Comparison of ENCODE assay signal across 15 cellular contexts in the genomic region with DNA sequence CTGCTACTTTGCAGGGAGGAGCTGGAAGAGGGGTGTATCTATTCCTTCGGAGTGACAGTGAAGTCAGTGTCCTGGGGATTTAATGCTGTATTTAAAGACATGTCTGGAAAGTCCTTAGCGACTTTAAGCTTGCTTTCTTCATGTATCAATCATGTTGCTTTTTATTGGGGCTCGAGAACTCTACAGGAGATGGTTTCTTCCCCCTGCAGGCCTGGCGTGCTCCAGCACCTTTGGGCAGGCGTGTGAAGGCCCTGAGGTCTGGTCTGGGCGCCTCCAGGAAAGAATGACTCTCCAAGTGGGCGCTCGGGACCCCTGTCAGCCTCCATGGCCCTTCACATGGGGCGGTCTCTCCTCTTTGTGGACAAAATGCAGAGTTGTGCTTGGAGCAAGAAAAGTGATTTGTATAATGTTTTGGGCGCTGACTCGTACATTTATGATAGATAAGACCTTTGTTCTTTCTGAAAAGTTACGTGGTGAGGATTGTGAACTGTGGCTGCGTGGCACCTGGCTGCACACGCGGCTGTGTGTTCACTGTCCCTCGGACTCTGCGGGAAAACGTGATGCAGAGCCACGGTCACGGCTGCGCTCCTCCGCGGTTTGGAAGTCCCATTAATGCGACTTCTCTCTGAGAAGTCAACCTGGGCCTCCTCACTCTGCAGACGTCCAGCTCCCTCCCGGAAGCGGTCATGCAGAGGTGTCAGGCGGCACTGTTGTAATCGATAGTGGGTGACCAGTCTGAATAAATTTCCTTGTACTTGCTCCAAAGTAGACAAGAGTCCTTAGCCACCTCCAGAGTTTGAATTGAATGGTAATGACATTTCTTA.
DNase-seq lines count a peak whose midpoint lies in the region; ATAC-seq, FAIRE-seq and TF ChIP-seq lines count a peak whose summit lies in the region.
"Had no signal": no experiment of that assay in that cellular context is flagged by ENCODE, and none has a peak within 500 bp of the region (broad histone marks: within the 10 kb centered on the region; RNA-seq: fewer than 3 reads in every experiment).

No MANE protein-coding gene starts in this region.

- no peak overlapping the region for H3K4me2 ChIP-seq in HepG2 (ENCODE audit: low read depth, low read length)

- no peak overlapping the region for H3K27ac ChIP-seq in right lobe of liver
- no peak overlapping the region for H3K27ac ChIP-seq in HepG2 (ENCODE audit: extremely low read length, insufficient read depth, low read length)
- H3K27ac ChIP-seq in esophagus squamous epithelium, result peak overlapping the region in 3 of 4 donors; percentile 70 to 90 (median 88)
- H3K27ac ChIP-seq: adrenal gland, cardiac muscle cell, uterus had no signal

- TF ChIP-seq CTCF in right lobe of liver (IDR thresholded peaks at IDR 0.05) (no peak), HepG2 (CRISPR knock-in tag; IDR thresholded peaks at IDR 0.05) (no peak), esophagus squamous epithelium (IDR thresholded peaks at IDR 0.05) (no peak), nephron progenitor cell (IDR thresholded peaks at IDR 0.05) (no peak)

- 73% methylated on average over 19 of the region's 29 CpGs for WGBS in right lobe of liver (ENCODE audit: insufficient coverage, low coverage, low lambda C conversion rate, missing lambda C conversion rate)
- 93% methylated on average over 28 of the region's 29 CpGs for WGBS in HepG2 (ENCODE audit: low lambda C conversion rate)
- WGBS in esophagus squamous epithelium, 2 donors, result 83 to 92% methylated on average over 19 to 28 of the region's 29 CpGs

- H3K4me3 ChIP-seq in right lobe of liver, result no peak overlapping the region
- H3K4me3 ChIP-seq in HepG2 (replicated peaks in 1 of 3; ENCODE audit: insufficient read depth in 1 of 3, low read depth in 2 of 3, low read length in 3 of 3), result no peak overlapping the region
- no peak overlapping the region for H3K4me3 ChIP-seq in esophagus squamous epithelium
- H3K4me3 ChIP-seq: adrenal gland, cardiac muscle cell, uterus had no signal

- TF ChIP-seq POLR2A in right lobe of liver (IDR thresholded peaks at IDR 0.05) (no peak), HepG2 (IDR thresholded peaks at IDR 0.05; ENCODE audit: insufficient read depth in 1 of 2, low read depth in 2 of 2, low read length in 2 of 2) (no peak), esophagus squamous epithelium (IDR thresholded peaks at IDR 0.05) (no peak)

- CTCF ChIA-PET in HepG2 (lab: Yijun Ruan, JAX; ENCODE audit: low intra/inter-chr PET ratio, low total read pairs), result no interaction called here

- H3K4me1 ChIP-seq in right lobe of liver (no peaks in the 10 kb centered on the region), HepG2 (ENCODE audit: insufficient read depth, low read length) (peaks cover 18% of the 10 kb centered on the region), esophagus squamous epithelium (peaks cover 14 to 88% (median 24%) of the 10 kb centered on the region in 3 donors)
- H3K4me1 ChIP-seq: adrenal gland, uterus had no signal

- ATAC-seq in right lobe of liver (no peak), HepG2 (no peak)

- BruUV-seq in HepG2 (replicated peaks; lab: Mats Ljungman, UMichigan), result no TSS peak

- intact Hi-C loops in right lobe of liver (cut with DNase I) (no loop called here), HepG2 (cut with micrococcal nuclease; ENCODE audit: unreplicated experiment) (no loop called here), esophagus squamous epithelium (cut with DNase I) (no loop called here)

- H3K9me3 Mint-ChIP-seq in nephron progenitor cell, result no peaks in the 10 kb centered on the region
- no peaks in the 10 kb centered on the region for H3K9me3 Mint-ChIP-seq in T-helper 2 cell treated with Interferon-gamma antibody and Interleukin-4, amounts not matched to agents 5 μg/mL and 100 μg/mL, for 36 hours

- H3K9me3 ChIP-seq in right lobe of liver (no peaks in the 10 kb centered on the region), HepG2 (ENCODE audit: low read length) (no peaks in the 10 kb centered on the region), esophagus squamous epithelium (no peaks in the 10 kb centered on the region)
- H3K9me3 ChIP-seq: adrenal gland, uterus had no signal

- no peak overlapping the region for H3K9ac ChIP-seq in HepG2 (ENCODE audit: insufficient read depth, low read depth, low read length)

- H4K20me1 ChIP-seq in HepG2 (ENCODE audit: insufficient read depth, low read length), result no peaks in the 10 kb centered on the region

- H2AFZ ChIP-seq in HepG2 (ENCODE audit: low read length), result no peak overlapping the region

- no peaks in the 10 kb centered on the region for H3K27me3 Mint-ChIP-seq in nephron progenitor cell (ENCODE audit: low read depth, poor library complexity)
- no peaks in the 10 kb centered on the region for H3K27me3 Mint-ChIP-seq in T-helper 2 cell treated with Interferon-gamma antibody and Interleukin-4, amounts not matched to agents 5 μg/mL and 100 μg/mL, for 36 hours (ENCODE audit: low read depth)

- POLR2A ChIA-PET in HepG2 (lab: Yijun Ruan, JAX), result no interaction called here

- peaks cover 58% of the 10 kb centered on the region for H3K4me1 Mint-ChIP-seq in nephron progenitor cell
- H3K4me1 Mint-ChIP-seq in T-helper 2 cell treated with Interferon-gamma antibody and Interleukin-4, amounts not matched to agents 5 μg/mL and 100 μg/mL, for 36 hours (ENCODE audit: low read depth), result peaks cover 20% of the 10 kb centered on the region

- no peaks in the 10 kb centered on the region for H3K27me3 ChIP-seq in right lobe of liver
- no peaks in the 10 kb centered on the region for H3K27me3 ChIP-seq in HepG2 (ENCODE audit: control insufficient read depth in 1 of 2, insufficient read depth in 2 of 2, low read length in 2 of 2)
- no peaks in the 10 kb centered on the region for H3K27me3 ChIP-seq in esophagus squamous epithelium
- H3K27me3 ChIP-seq: adrenal gland, cardiac muscle cell, uterus had no signal

- DNase-seq in right lobe of liver (peak in 2 of 3 donors; percentile 14 to 22), HepG2 (ENCODE audit: low spot score) (no peak), esophagus squamous epithelium (lab: John Stamatoyannopoulos, UW) (no peak), nephron progenitor cell (no peak), NCI-H82 (lab: John Stamatoyannopoulos, UW) (no peak), NCI-H524 (lab: John Stamatoyannopoulos, UW) (no peak), COR-L47 (lab: John Stamatoyannopoulos, UW) (no peak)
- no peak for DNase-seq in T-helper 2 cell treated with Interferon-gamma antibody and Interleukin-4, amounts not matched to agents 5 μg/mL and 100 μg/mL, for 36 hours (ENCODE audit: low spot score)
- DNase-seq: effector CD4-positive, alpha-beta T cell; islet precursor cell; NCI-H1694 treated with DMSO at 0.1 percent for 48 hours; nucleus accumbens; uterus had no signal

- no peak overlapping the region for H3K4me3 Mint-ChIP-seq in nephron progenitor cell
- no peak overlapping the region for H3K4me3 Mint-ChIP-seq in T-helper 2 cell treated with Interferon-gamma antibody and Interleukin-4, amounts not matched to agents 5 μg/mL and 100 μg/mL, for 36 hours

- no peak for FAIRE-seq in HepG2 (lab: Jason Lieb, UNC)

- no peaks in the 10 kb centered on the region for H3K79me2 ChIP-seq in HepG2 (ENCODE audit: insufficient read depth, low read length)

- no peak for TF ChIP-seq EP300 in HepG2 (IDR thresholded peaks at IDR 0.05; ENCODE audit: low read depth in 2 of 2, low read length in 2 of 2)
- TF ChIP-seq EP300 in HepG2 (CRISPR knock-in tag; IDR thresholded peaks at IDR 0.05; ENCODE audit: borderline replicate concordance), result no peak

- peaks cover 3% of the 10 kb centered on the region for H3K36me3 Mint-ChIP-seq in nephron progenitor cell (ENCODE audit: low read depth)
- no peaks in the 10 kb centered on the region for H3K36me3 Mint-ChIP-seq in T-helper 2 cell treated with Interferon-gamma antibody and Interleukin-4, amounts not matched to agents 5 μg/mL and 100 μg/mL, for 36 hours (ENCODE audit: low read depth)

- peak overlapping the region; percentile 75 for H3K27ac Mint-ChIP-seq in nephron progenitor cell
- no peak overlapping the region for H3K27ac Mint-ChIP-seq in T-helper 2 cell treated with Interferon-gamma antibody and Interleukin-4, amounts not matched to agents 5 μg/mL and 100 μg/mL, for 36 hours

- TF ChIP-seq RAD21 in HepG2 (CRISPR knock-in tag; IDR thresholded peaks at IDR 0.05), result no peak

- H3K36me3 ChIP-seq in right lobe of liver, result no peaks in the 10 kb centered on the region
- no peaks in the 10 kb centered on the region for H3K36me3 ChIP-seq in HepG2 (replicated peaks in 1 of 2; ENCODE audit: control insufficient read depth in 1 of 2, insufficient read depth in 2 of 2, low read length in 2 of 2)
- H3K36me3 ChIP-seq in esophagus squamous epithelium, result no peaks in the 10 kb centered on the region
- H3K36me3 ChIP-seq: adrenal gland, cardiac muscle cell, uterus had no signal

- in situ Hi-C loops in HepG2 (cut with HindIII; ENCODE audit: extremely low pct_ligation_motif_present, low pct_unique_long_range_greater_than_20kb), result no loop called here

TF ChIP-seq in HepG2, 621 proteins besides CTCF, POLR2A, EP300 and RAD21 (continues in another document):
- TF ChIP-seq, protein P1, sequence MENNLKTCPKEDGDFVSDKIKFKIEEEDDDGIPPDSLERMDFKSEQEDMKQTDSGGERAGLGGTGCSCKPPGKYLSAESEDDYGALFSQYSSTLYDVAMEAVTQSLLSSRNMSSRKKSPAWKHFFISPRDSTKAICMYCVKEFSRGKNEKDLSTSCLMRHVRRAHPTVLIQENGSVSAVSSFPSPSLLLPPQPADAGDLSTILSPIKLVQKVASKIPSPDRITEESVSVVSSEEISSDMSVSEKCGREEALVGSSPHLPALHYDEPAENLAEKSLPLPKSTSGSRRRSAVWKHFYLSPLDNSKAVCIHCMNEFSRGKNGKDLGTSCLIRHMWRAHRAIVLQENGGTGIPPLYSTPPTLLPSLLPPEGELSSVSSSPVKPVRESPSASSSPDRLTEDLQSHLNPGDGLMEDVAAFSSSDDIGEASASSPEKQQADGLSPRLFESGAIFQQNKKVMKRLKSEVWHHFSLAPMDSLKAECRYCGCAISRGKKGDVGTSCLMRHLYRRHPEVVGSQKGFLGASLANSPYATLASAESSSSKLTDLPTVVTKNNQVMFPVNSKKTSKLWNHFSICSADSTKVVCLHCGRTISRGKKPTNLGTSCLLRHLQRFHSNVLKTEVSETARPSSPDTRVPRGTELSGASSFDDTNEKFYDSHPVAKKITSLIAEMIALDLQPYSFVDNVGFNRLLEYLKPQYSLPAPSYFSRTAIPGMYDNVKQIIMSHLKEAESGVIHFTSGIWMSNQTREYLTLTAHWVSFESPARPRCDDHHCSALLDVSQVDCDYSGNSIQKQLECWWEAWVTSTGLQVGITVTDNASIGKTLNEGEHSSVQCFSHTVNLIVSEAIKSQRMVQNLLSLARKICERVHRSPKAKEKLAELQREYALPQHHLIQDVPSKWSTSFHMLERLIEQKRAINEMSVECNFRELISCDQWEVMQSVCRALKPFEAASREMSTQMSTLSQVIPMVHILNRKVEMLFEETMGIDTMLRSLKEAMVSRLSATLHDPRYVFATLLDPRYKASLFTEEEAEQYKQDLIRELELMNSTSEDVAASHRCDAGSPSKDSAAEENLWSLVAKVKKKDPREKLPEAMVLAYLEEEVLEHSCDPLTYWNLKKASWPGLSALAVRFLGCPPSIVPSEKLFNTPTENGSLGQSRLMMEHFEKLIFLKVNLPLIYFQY (CRISPR knock-in tag; IDR thresholded peaks at IDR 0.05; ENCODE audit: borderline replicate concordance), result no peak
- TF ChIP-seq AGO2 (optimal IDR thresholded peaks at IDR 0.05; ENCODE audit: low read depth, low read length) (no peak), SCMH1 (CRISPR knock-in tag; IDR thresholded peaks at IDR 0.05; ENCODE audit: borderline replicate concordance) (no peak)

Comparison
In these comparisons a context has a peak if more than half of its experiments do, and no peak if none do; other contexts are left out.
1. DNase-seq: peak in right lobe of liver (2 of 3); none in HepG2 (single experiment), esophagus squamous epithelium (single experiment), nephron progenitor cell (single experiment), NCI-H82 (single experiment), T-helper 2 cell treated with Interferon-gamma antibody and Interleukin-4, amounts not matched to agents 5 μg/mL and 100 μg/mL, for 36 hours (single experiment), NCI-H524 (0 of 2) and COR-L47 (single experiment).
2. H3K27ac ChIP-seq: peak in esophagus squamous epithelium (3 of 4); none in right lobe of liver (0 of 3) and HepG2 (single experiment).